Comparison of ENCODE assay signal across 8 cellular contexts in genomic region chr2:53785378-53785777, GRCh38. TPM values are rescaled to one million over a fixed set of nuclear protein-coding genes. Genes with fewer than 3 reads are reported as not detected.
A peak's percentile ranks its signal among the peaks of the same experiment; 100 is the strongest.
DNase-seq lines count a peak whose midpoint lies in the region; ATAC-seq, FAIRE-seq and TF ChIP-seq lines count a peak whose summit lies in the region.

No MANE protein-coding gene starts in this region.

- no peaks in the 10 kb centered on the region for H3K9me3 Mint-ChIP-seq in T-helper 1 cell treated with Interleukin-12 subunit alpha and Interleukin-12 subunit beta and Interleukin-4 antibody, amounts not matched to agents 30 μg/mL and 1 μg/mL, for 36 hours
- H3K9me3 Mint-ChIP-seq in activated B cell treated with CpG ODN at 0.5 μM for 24 hours: no peaks in the 10 kb centered on the region

- H3K4me3 Mint-ChIP-seq in T-helper 1 cell treated with Interleukin-12 subunit alpha and Interleukin-12 subunit beta and Interleukin-4 antibody, amounts not matched to agents 30 μg/mL and 1 μg/mL, for 36 hours: peak overlapping the region; percentile 92
- H3K4me3 Mint-ChIP-seq in activated B cell treated with CpG ODN at 0.5 μM for 24 hours: peak overlapping the region; percentile 91

- CTCF ChIA-PET in activated B cell treated with CpG ODN at 0.5 μM for 24 hours (lab: Charles Lee): no interaction called here
- CTCF ChIA-PET in RWPE1 (lab: Yijun Ruan, JAX): interaction anchor here (0.5 to 0.7 kb wide), 2 partner anchors 174 to 788 kb away, joined by 4 read pairs; no protein-coding TSS in a partner anchor

- POLR2A ChIA-PET in activated B cell treated with CpG ODN at 0.5 μM for 24 hours (lab: Charles Lee) (interaction anchor here (4.0 kb wide), 1 partner anchor 16 kb away, joined by 81 read pairs; the partner anchor contains the start of gene CHAC2), RWPE1 (lab: Yijun Ruan, JAX; ENCODE audit: low non-redundant PET) (no interaction called here)

- H3K9me3 ChIP-seq in stomach: no peaks in the 10 kb centered on the region

- H3K27me3 ChIP-seq in stomach: no peaks in the 10 kb centered on the region

- H3K4me1 Mint-ChIP-seq in T-helper 1 cell treated with Interleukin-12 subunit alpha and Interleukin-12 subunit beta and Interleukin-4 antibody, amounts not matched to agents 30 μg/mL and 1 μg/mL, for 36 hours (ENCODE audit: low read depth): peaks cover 29% of the 10 kb centered on the region
- peaks cover 45% of the 10 kb centered on the region for H3K4me1 Mint-ChIP-seq in activated B cell treated with CpG ODN at 0.5 μM for 24 hours

- H3K27ac ChIP-seq in stomach (no peak overlapping the region), RWPE1 (no peak overlapping the region)

- FAIRE-seq in urothelium cell line (lab: Jason Lieb, UNC): no peak

- peaks cover 22 to 62% (median 54%) of the 10 kb centered on the region in 4 donors for H3K4me1 ChIP-seq in stomach

- TF ChIP-seq POLR2A in stomach (IDR thresholded peaks at IDR 0.05): no peak

- peaks cover 0 to 15% (median 5%) of the 10 kb centered on the region in 4 donors for H3K36me3 ChIP-seq in stomach

- TF ChIP-seq EP300 in stomach (IDR thresholded peaks at IDR 0.05): no peak

- no peaks in the 10 kb centered on the region for H3K27me3 Mint-ChIP-seq in T-helper 1 cell treated with Interleukin-12 subunit alpha and Interleukin-12 subunit beta and Interleukin-4 antibody, amounts not matched to agents 30 μg/mL and 1 μg/mL, for 36 hours (ENCODE audit: low read depth)
- no peaks in the 10 kb centered on the region for H3K27me3 Mint-ChIP-seq in activated B cell treated with CpG ODN at 0.5 μM for 24 hours

- intact Hi-C loops in activated B cell treated with CpG ODN at 0.5 μM for 24 hours (cut with micrococcal nuclease) (loop anchor here (5.0 kb wide), 3 partner anchors 1447 to 1907 kb away; partner anchors contain the start of genes CFAP36, CLHC1, PNPT1 and RPS27A), stomach (cut with DNase I; ENCODE audit: low total_unique reads) (no loop called here)

- no peak for ATAC-seq in activated B cell treated with CpG ODN at 0.5 μM for 24 hours (ENCODE audit: low read depth)

- H3K4me3 ChIP-seq in iPS-11a (ENCODE audit: low read depth, low read length) (peak overlapping the region; percentile 99), stomach (peak overlapping the region; percentile 77 to 95 (median 85))

- DNase-seq in T-helper 1 cell (no peak), activated B cell treated with CpG ODN at 0.5 μM for 24 hours (no peak), stomach (no peak), NCI-H2107 (lab: John Stamatoyannopoulos, UW) (no peak), urothelium cell line (ENCODE audit: low spot score) (no peak), RWPE1 (ENCODE audit: low spot score) (no peak)

- H3K27ac Mint-ChIP-seq in T-helper 1 cell treated with Interleukin-12 subunit alpha and Interleukin-12 subunit beta and Interleukin-4 antibody, amounts not matched to agents 30 μg/mL and 1 μg/mL, for 36 hours: no peak overlapping the region
- peak overlapping the region; percentile 12 for H3K27ac Mint-ChIP-seq in activated B cell treated with CpG ODN at 0.5 μM for 24 hours

- 51 to 67% (median 55%) methylated on average over 11 of the region's 11 CpGs for WGBS in stomach, 5 donors

- TF ChIP-seq CTCF in activated B cell treated with CpG ODN at 0.5 μM for 24 hours (IDR thresholded peaks at IDR 0.05): no peak
- TF ChIP-seq CTCF in stomach (IDR thresholded peaks at IDR 0.05): no peak
- no peak for TF ChIP-seq CTCF in RWPE1 (conservative IDR thresholded peaks at IDR 0.05; ENCODE audit: low read depth)

- peaks cover 6% of the 10 kb centered on the region for H3K36me3 Mint-ChIP-seq in T-helper 1 cell treated with Interleukin-12 subunit alpha and Interleukin-12 subunit beta and Interleukin-4 antibody, amounts not matched to agents 30 μg/mL and 1 μg/mL, for 36 hours (ENCODE audit: low read depth)
- H3K36me3 Mint-ChIP-seq in activated B cell treated with CpG ODN at 0.5 μM for 24 hours (ENCODE audit: low read depth): peaks cover 27% of the 10 kb centered on the region

RNA-seq across cellular contexts. Expression of gene ASB3, which starts 1.4 kb away (rescaled TPM):
- total RNA-seq in activated B cell treated with CpG ODN at 0.5 μM for 24 hours (16.3 and 22.8 TPM in 2 replicates), stomach (10 to 100 TPM in 2 of 5 donors, 1 to 10 TPM in 2, under 1 TPM in 1; 0.58 to 53.6 (median 5.4) TPM)
- 1 to 10 TPM; 5.3 to 7.6 (median 6.1) TPM for polyA plus RNA-seq in stomach

RNA-seq across cellular contexts. Expression of gene ERLEC1, which starts 1.5 kb away (rescaled TPM):
- total RNA-seq in activated B cell treated with CpG ODN at 0.5 μM for 24 hours: 16.8 and 18.2 TPM in 2 replicates
- 100 to 1,000 TPM in 2 of 5 donors, 10 to 100 TPM in 2, 1 to 10 TPM in 1; 7.0 to 225 (median 39.6) TPM for total RNA-seq in stomach
- polyA plus RNA-seq in stomach: 10 to 100 TPM; 15.2 to 28.9 (median 27.8) TPM

RNA-seq across cellular contexts. Expression of gene CHAC2, which starts 17.8 kb away (rescaled TPM):
- 7.0 and 7.6 TPM in 2 replicates for total RNA-seq in activated B cell treated with CpG ODN at 0.5 μM for 24 hours
- 1 to 10 TPM in 2 of 5 donors, under 1 TPM in 1, not detected in 2; 0.45 to 4.2 (median 4.0) TPM for total RNA-seq in stomach
- polyA plus RNA-seq in stomach: 1 to 10 TPM; 3.0 to 6.6 (median 5.7) TPM
